1 cellular context compared by ENCODE assay signal in the genomic region with DNA sequence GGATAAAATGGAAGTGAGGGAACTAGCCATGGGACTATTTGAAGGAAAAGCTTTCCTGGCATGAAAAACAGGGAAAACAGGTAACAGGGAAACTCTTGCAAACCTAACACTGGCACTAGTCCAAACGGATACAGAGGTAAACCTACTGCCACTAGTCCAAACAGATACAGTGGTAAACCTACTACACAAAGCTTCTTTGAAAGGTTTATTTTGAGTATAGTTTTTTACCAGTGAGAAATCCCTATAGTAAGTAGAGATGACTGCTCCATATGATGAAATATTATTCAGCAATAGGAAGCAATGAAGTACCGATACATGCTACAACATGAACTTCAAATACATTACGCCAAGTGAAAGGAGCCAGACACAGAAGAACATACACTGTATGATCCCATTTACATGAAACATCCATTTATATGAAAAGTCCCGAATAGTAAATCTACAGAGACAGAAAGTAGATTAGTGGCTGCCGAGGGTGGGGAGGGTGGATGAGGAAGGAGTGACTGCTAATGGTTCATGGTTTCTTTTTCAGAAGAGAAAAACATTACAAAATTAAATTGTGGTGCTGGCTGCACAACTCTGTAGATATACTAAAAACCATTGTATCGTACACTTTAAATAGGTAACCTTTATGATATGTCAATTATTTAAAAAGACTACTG.
TF ChIP-seq lines count a peak whose summit lies in the region.

No MANE protein-coding gene starts in this region.

TF ChIP-seq in HepG2, 621 proteins besides CTCF, POLR2A, EP300 and RAD21:
- TF ChIP-seq, protein P1, sequence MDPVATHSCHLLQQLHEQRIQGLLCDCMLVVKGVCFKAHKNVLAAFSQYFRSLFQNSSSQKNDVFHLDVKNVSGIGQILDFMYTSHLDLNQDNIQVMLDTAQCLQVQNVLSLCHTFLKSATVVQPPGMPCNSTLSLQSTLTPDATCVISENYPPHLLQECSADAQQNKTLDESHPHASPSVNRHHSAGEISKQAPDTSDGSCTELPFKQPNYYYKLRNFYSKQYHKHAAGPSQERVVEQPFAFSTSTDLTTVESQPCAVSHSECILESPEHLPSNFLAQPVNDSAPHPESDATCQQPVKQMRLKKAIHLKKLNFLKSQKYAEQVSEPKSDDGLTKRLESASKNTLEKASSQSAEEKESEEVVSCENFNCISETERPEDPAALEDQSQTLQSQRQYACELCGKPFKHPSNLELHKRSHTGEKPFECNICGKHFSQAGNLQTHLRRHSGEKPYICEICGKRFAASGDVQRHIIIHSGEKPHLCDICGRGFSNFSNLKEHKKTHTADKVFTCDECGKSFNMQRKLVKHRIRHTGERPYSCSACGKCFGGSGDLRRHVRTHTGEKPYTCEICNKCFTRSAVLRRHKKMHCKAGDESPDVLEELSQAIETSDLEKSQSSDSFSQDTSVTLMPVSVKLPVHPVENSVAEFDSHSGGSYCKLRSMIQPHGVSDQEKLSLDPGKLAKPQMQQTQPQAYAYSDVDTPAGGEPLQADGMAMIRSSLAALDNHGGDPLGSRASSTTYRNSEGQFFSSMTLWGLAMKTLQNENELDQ (CRISPR knock-in tag; IDR thresholded peaks at IDR 0.05; ENCODE audit: borderline replicate concordance), result no peak
- TF ChIP-seq ZFY (CRISPR knock-in tag; IDR thresholded peaks at IDR 0.05) (no peak), ZNF563 (CRISPR knock-in tag; IDR thresholded peaks at IDR 0.05) (no peak), ZNF749 (CRISPR knock-in tag; IDR thresholded peaks at IDR 0.05; ENCODE audit: borderline replicate concordance) (no peak), HNRNPLL (IDR thresholded peaks at IDR 0.05; ENCODE audit: low read depth, low read length, poor library complexity, severe bottlenecking) (no peak), ZBTB38 (CRISPR knock-in tag; IDR thresholded peaks at IDR 0.05) (no peak), ZNF160 (CRISPR knock-in tag; IDR thresholded peaks at IDR 0.05) (no peak), ZNF780A (CRISPR knock-in tag; IDR thresholded peaks at IDR 0.05) (no peak), MTA1 (CRISPR knock-in tag; IDR thresholded peaks at IDR 0.05; ENCODE audit: borderline replicate concordance) (no peak), SRSF4 (IDR thresholded peaks at IDR 0.05; ENCODE audit: low read depth, low read length, poor library complexity, severe bottlenecking) (no peak), YEATS4 (CRISPR knock-in tag; IDR thresholded peaks at IDR 0.05; ENCODE audit: borderline replicate concordance) (no peak), HNF4A (CRISPR knock-in tag; IDR thresholded peaks at IDR 0.05) (no peak), SRF (IDR thresholded peaks at IDR 0.05; ENCODE audit: low read depth, low read length) (no peak), ARNTL (CRISPR knock-in tag; IDR thresholded peaks at IDR 0.05) (no peak), GATA4 (IDR thresholded peaks at IDR 0.05; ENCODE audit: borderline replicate concordance, low read depth) (no peak)
TF ChIP-seq in HepG2: peak in this region for 0.
